In genomic region chr6:162055365-162055764, GRCh38 we compare ENCODE assay signal across 2 cellular contexts.
TF ChIP-seq lines count a peak whose summit lies in the region.

No MANE protein-coding gene starts in this region.

TF ChIP-seq in GM23338, 12 proteins besides CTCF, POLR2A, EP300 and RAD21:
- TF ChIP-seq EZH2 (IDR thresholded peaks at IDR 0.05; ENCODE audit: low read depth, unreplicated experiment) = no peak
- TF ChIP-seq ZNF462 (CRISPR knock-in tag; IDR thresholded peaks at IDR 0.05) = no peak
- no peak for TF ChIP-seq JUNB (IDR thresholded peaks at IDR 0.05; ENCODE audit: unreplicated experiment)
- TF ChIP-seq REST (IDR thresholded peaks at IDR 0.05; ENCODE audit: unreplicated experiment) = no peak
- TF ChIP-seq STAT1 (IDR thresholded peaks at IDR 0.05; ENCODE audit: unreplicated experiment) = no peak
- no peak for TF ChIP-seq CREB1 (CRISPR knock-in tag; IDR thresholded peaks at IDR 0.05; ENCODE audit: low read depth)
- TF ChIP-seq POLR2AphosphoS5 (IDR thresholded peaks at IDR 0.05; ENCODE audit: low read depth) = no peak

TF ChIP-seq in WTC11, 78 proteins besides CTCF, POLR2A, EP300 and RAD21:
- TF ChIP-seq ZMAT4 (CRISPR knock-in tag; IDR thresholded peaks at IDR 0.05) (no peak), AFF4 (CRISPR knock-in tag; IDR thresholded peaks at IDR 0.05; ENCODE audit: borderline replicate concordance) (no peak), PRRX2 (CRISPR knock-in tag; IDR thresholded peaks at IDR 0.05) (no peak), ZNF263 (CRISPR knock-in tag; IDR thresholded peaks at IDR 0.05; ENCODE audit: low read depth) (no peak), TEAD1 (CRISPR knock-in tag; IDR thresholded peaks at IDR 0.05) (no peak), RELA (CRISPR knock-in tag; IDR thresholded peaks at IDR 0.05; ENCODE audit: borderline replicate concordance) (no peak), ZNF121 (CRISPR knock-in tag; IDR thresholded peaks at IDR 0.05) (no peak), GABPB1 (CRISPR knock-in tag; IDR thresholded peaks at IDR 0.05) (no peak), CREM (CRISPR knock-in tag; IDR thresholded peaks at IDR 0.05) (no peak), NR1H2 (CRISPR knock-in tag; IDR thresholded peaks at IDR 0.05) (no peak), ZNF671 (CRISPR knock-in tag; IDR thresholded peaks at IDR 0.05) (no peak), MYBL2 (CRISPR knock-in tag; IDR thresholded peaks at IDR 0.05) (no peak), CDX4 (CRISPR knock-in tag; IDR thresholded peaks at IDR 0.05; ENCODE audit: borderline replicate concordance) (no peak), NFYB (CRISPR knock-in tag; conservative IDR thresholded peaks at IDR 0.05; ENCODE audit: low read depth) (no peak), ATF3 (CRISPR knock-in tag; conservative IDR thresholded peaks at IDR 0.05) (no peak), ZNF219 (CRISPR knock-in tag; IDR thresholded peaks at IDR 0.05; ENCODE audit: borderline replicate concordance) (no peak), IRF1 (CRISPR knock-in tag; IDR thresholded peaks at IDR 0.05) (no peak), NFATC4 (CRISPR knock-in tag; IDR thresholded peaks at IDR 0.05) (no peak), SMAD4 (CRISPR knock-in tag; IDR thresholded peaks at IDR 0.05) (no peak)
